21 cellular contexts compared by ENCODE assay signal in the genomic region with DNA sequence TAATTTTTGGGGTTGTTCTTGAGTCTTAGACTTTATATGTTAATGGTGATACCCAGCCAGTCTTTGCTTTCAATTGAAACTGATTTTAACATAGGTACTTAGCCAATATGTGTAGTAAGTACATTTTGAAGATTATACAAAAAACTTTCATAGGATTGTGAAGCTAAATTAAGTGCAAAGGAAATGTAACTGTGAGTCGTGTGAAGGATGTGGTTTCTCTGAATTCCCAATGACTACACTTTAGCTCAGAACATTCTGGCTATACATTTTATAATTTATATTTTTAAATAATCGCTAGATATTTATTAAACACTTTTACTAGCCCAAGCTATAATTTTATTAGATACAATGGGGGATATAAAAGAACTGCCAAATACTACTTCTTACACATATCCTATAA.
DNase-seq lines count a peak whose midpoint lies in the region; ATAC-seq and TF ChIP-seq lines count a peak whose summit lies in the region.
"Had no signal": no experiment of that assay in that cellular context is flagged by ENCODE, and none has a peak within 500 bp of the region (broad histone marks: within the 10 kb centered on the region; RNA-seq: fewer than 3 reads in every experiment).

No MANE protein-coding gene starts in this region.

- no peaks in the 10 kb centered on the region for H4K20me1 ChIP-seq in HCT116 (ENCODE audit: insufficient read depth)

- H3K9me2 ChIP-seq in HCT116 (ENCODE audit: insufficient read depth), result no peaks in the 10 kb centered on the region

- no peaks in the 10 kb centered on the region for H3K36me3 ChIP-seq in HCT116 (ENCODE audit: control insufficient read depth in 1 of 2, insufficient read depth in 2 of 2, low read length in 2 of 2)
- H3K36me3 ChIP-seq in SK-N-MC (ENCODE audit: insufficient read depth, low read length), result no peaks in the 10 kb centered on the region
- no peaks in the 10 kb centered on the region for H3K36me3 ChIP-seq in left lung
- H3K36me3 ChIP-seq in lower lobe of right lung, result no peaks in the 10 kb centered on the region
- H3K36me3 ChIP-seq: BE2C, SJSA1 had no signal

- no peak overlapping the region for H3K9ac ChIP-seq in HCT116 (ENCODE audit: low read length)
- no peak overlapping the region for H3K9ac ChIP-seq in SK-N-MC (ENCODE audit: insufficient read length)

- ATAC-seq in HCT116 (no peak), left lung (no peak), lower lobe of right lung (no peak), GM21367 (IDR thresholded peaks at IDR 0.05; ENCODE audit: unreplicated experiment) (no peak)
- ATAC-seq: GM23338 had no signal

- H3K27me3 ChIP-seq in HCT116 (ENCODE audit: insufficient read depth, low read length) (no peaks in the 10 kb centered on the region), left lung (no peaks in the 10 kb centered on the region), lower lobe of right lung (ENCODE audit: low read depth) (no peaks in the 10 kb centered on the region)
- H3K27me3 ChIP-seq: BE2C, SJSA1 had no signal

- RAD21 ChIA-PET in HCT116 (lab: Charles Lee; ENCODE audit: low non-redundant PET in 1 of 2, low total read pairs in 2 of 2, uncharacterized antibody in 2 of 2, unreplicated experiment in 2 of 2), result no interaction called here

- no peak for TF ChIP-seq CTCF in HCT116 (IDR thresholded peaks at IDR 0.05 in 2 of 3, conservative IDR thresholded peaks at IDR 0.05 in 1 of 3; ENCODE audit: borderline replicate concordance in 1 of 3, insufficient read depth in 1 of 3, low read depth in 2 of 3, low read length in 2 of 3)
- no peak for TF ChIP-seq CTCF in foreskin fibroblast (IDR thresholded peaks at IDR 0.05; ENCODE audit: low read depth, low read length)
- TF ChIP-seq CTCF in left lung (IDR thresholded peaks at IDR 0.05), result no peak
- no peak for TF ChIP-seq CTCF in lower lobe of right lung (IDR thresholded peaks at IDR 0.05)

- intact Hi-C loops in HCT116 (cut with micrococcal nuclease) (no loop called here), left lung (cut with DNase I) (no loop called here), lower lobe of right lung (cut with DNase I) (no loop called here)

- H3K9me3 ChIP-seq in HCT116 (ENCODE audit: control insufficient read depth in 1 of 2, insufficient read depth in 1 of 2, low read depth in 1 of 2, low read length in 2 of 2) (no peaks in the 10 kb centered on the region), SK-N-MC (ENCODE audit: low read depth, low read length) (no peaks in the 10 kb centered on the region), left lung (no peaks in the 10 kb centered on the region), lower lobe of right lung (no peaks in the 10 kb centered on the region)
- H3K9me3 ChIP-seq: BE2C, SJSA1 had no signal

- BruUV-seq in HCT116 (replicated peaks; lab: Mats Ljungman, UMichigan), result no TSS peak

- POLR2A ChIA-PET in HCT116 (lab: Charles Lee), result no interaction called here

- no peaks in the 10 kb centered on the region for H3K79me2 ChIP-seq in HCT116 (ENCODE audit: insufficient read depth, low read length)

- no peak for TF ChIP-seq RAD21 in HCT116 (IDR thresholded peaks at IDR 0.05; ENCODE audit: low read depth)

- H2AFZ ChIP-seq in HCT116 (ENCODE audit: low read depth, low read length, poor library complexity, severe bottlenecking), result peak overlapping the region; percentile 53
- H2AFZ ChIP-seq: GM23338 had no signal

- peaks cover 0 to 20% of the 10 kb centered on the region in 2 experiments; a peak in 2 of 4 replicates for H3K4me1 ChIP-seq in HCT116 (ENCODE audit: control insufficient read depth in 1 of 2, insufficient read depth in 2 of 2, low read length in 2 of 2)
- no peaks in the 10 kb centered on the region for H3K4me1 ChIP-seq in left lung
- H3K4me1 ChIP-seq in lower lobe of right lung, result no peaks in the 10 kb centered on the region

- no peak overlapping the region for H3K4me3 ChIP-seq in HCT116 (replicated peaks in 1 of 2; ENCODE audit: low read depth in 1 of 2, low read length in 2 of 2)
- no peak overlapping the region for H3K4me3 ChIP-seq in SK-N-MC
- H3K4me3 ChIP-seq in foreskin fibroblast (ENCODE audit: low read depth in 1 of 2, low read length in 2 of 2), result no peak overlapping the region
- no peak overlapping the region for H3K4me3 ChIP-seq in left lung
- no peak overlapping the region for H3K4me3 ChIP-seq in lower lobe of right lung
- H3K4me3 ChIP-seq: GM23338, SJSA1 had no signal

- CTCF ChIA-PET in HCT116 (lab: Charles Lee), result no interaction called here

- no peak overlapping the region for H3K4me2 ChIP-seq in HCT116 (ENCODE audit: low read length)
- H3K4me2 ChIP-seq: GM23338 had no signal

- TF ChIP-seq POLR2A in HCT116 (IDR thresholded peaks at IDR 0.05; ENCODE audit: borderline replicate concordance, extremely low read depth, insufficient read depth, insufficient read length), result no peak

- DNase-seq in A172 (ENCODE audit: low spot score) (peak; percentile 23), HCT116 (ENCODE audit: low read depth, low spot score) (no peak), SK-N-MC (ENCODE audit: low read depth, low spot score) (no peak), foreskin fibroblast (peak; percentile 26 to 69), left lung (no peak), NCI-H2171 (lab: John Stamatoyannopoulos, UW) (no peak), lower lobe of right lung (no peak)
- DNase-seq: 8988T; BE2C; CD4-positive, CD25-positive, alpha-beta regulatory T cell; COR-L47; DMS 273 treated with DMSO at 0.1 percent for 48 hours; GF-D8; KBM-7; NCI-H1105 treated with DMSO at 0.1 percent for 48 hours; NCI-H1694 treated with DMSO at 0.1 percent for 48 hours; NCI-H345; NCI-H524 treated with DMSO at 0.1 percent for 48 hours had no signal

- no peak overlapping the region for H3K27ac ChIP-seq in HCT116 (ENCODE audit: low read depth, low read length)
- H3K27ac ChIP-seq in SK-N-MC, result peak overlapping the region; percentile 79; the same call in 1 of the 2 replicates
- H3K27ac ChIP-seq in left lung, result no peak overlapping the region
- H3K27ac ChIP-seq in lower lobe of right lung, result no peak overlapping the region
- H3K27ac ChIP-seq: SJSA1 had no signal

TF ChIP-seq in HCT116, 20 proteins besides CTCF, POLR2A, EP300 and RAD21:
- no peak for TF ChIP-seq ZNF274 (IDR thresholded peaks at IDR 0.05; ENCODE audit: low read depth, low read length)
- TF ChIP-seq POLR2AphosphoS5 (IDR thresholded peaks at IDR 0.05; ENCODE audit: low read depth, low read length), result no peak
- TF ChIP-seq EZH2 (IDR thresholded peaks at IDR 0.05), result no peak
- 0 out of 2 replicates have a peak, but pooled peaks have one; percentile 10 for TF ChIP-seq FOSL1 (IDR thresholded peaks at IDR 0.05; ENCODE audit: low read depth)

Comparison
In these comparisons a context has a peak if more than half of its experiments do, and no peak if none do; other contexts are left out.
1. DNase-seq: peak in A172 (single experiment) and foreskin fibroblast (2 of 2); none in HCT116 (single experiment), SK-N-MC (single experiment), left lung (0 of 2), NCI-H2171 (single experiment) and lower lobe of right lung (single experiment).